Comparison of ENCODE assay signal across 1 cellular context in the genomic region with DNA sequence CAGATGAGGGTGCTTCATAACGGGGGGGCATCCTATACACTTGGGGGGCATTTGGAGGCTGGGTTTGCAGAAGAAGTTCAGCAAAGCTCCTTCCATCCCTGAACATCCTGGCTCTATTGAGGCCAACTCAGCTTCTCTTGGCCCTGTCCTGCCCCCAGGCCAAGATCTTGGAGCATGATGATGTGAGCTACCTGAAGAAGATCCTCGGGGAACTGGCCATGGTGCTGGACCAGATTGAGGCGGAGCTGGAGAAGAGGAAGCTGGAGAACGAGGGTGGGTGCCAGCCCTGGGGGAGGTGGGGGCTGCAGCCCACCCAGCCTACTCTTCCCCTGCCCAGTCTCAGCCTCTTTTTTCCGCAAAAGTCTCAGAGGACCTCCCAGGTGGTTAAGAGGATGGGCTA.
TF ChIP-seq lines count a peak whose summit lies in the region.

No MANE protein-coding gene starts in this region.

TF ChIP-seq in WTC11, 78 proteins besides CTCF, POLR2A, EP300 and RAD21:
- no peak for TF ChIP-seq SMAD3 (CRISPR knock-in tag; IDR thresholded peaks at IDR 0.05; ENCODE audit: borderline replicate concordance)
- TF ChIP-seq ZNF396 (CRISPR knock-in tag; IDR thresholded peaks at IDR 0.05; ENCODE audit: borderline replicate concordance), result no peak
- TF ChIP-seq, protein P1, sequence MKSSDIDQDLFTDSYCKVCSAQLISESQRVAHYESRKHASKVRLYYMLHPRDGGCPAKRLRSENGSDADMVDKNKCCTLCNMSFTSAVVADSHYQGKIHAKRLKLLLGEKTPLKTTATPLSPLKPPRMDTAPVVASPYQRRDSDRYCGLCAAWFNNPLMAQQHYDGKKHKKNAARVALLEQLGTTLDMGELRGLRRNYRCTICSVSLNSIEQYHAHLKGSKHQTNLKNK (CRISPR knock-in tag; IDR thresholded peaks at IDR 0.05), result no peak
- no peak for TF ChIP-seq STAT6 (CRISPR knock-in tag; conservative IDR thresholded peaks at IDR 0.05; ENCODE audit: low read depth)
- no peak for TF ChIP-seq TP53 (CRISPR knock-in tag; IDR thresholded peaks at IDR 0.05)
- TF ChIP-seq IRF2 (CRISPR knock-in tag; IDR thresholded peaks at IDR 0.05; ENCODE audit: borderline replicate concordance, low read depth), result no peak
- TF ChIP-seq ZNF219 (CRISPR knock-in tag; IDR thresholded peaks at IDR 0.05; ENCODE audit: borderline replicate concordance), result no peak
- no peak for TF ChIP-seq PRRX2 (CRISPR knock-in tag; IDR thresholded peaks at IDR 0.05)
- no peak for TF ChIP-seq MAX (CRISPR knock-in tag; IDR thresholded peaks at IDR 0.05)
- TF ChIP-seq ZNF138 (CRISPR knock-in tag; conservative IDR thresholded peaks at IDR 0.05), result no peak
- TF ChIP-seq JAZF1 (CRISPR knock-in tag; IDR thresholded peaks at IDR 0.05), result no peak
- TF ChIP-seq, protein P2, sequence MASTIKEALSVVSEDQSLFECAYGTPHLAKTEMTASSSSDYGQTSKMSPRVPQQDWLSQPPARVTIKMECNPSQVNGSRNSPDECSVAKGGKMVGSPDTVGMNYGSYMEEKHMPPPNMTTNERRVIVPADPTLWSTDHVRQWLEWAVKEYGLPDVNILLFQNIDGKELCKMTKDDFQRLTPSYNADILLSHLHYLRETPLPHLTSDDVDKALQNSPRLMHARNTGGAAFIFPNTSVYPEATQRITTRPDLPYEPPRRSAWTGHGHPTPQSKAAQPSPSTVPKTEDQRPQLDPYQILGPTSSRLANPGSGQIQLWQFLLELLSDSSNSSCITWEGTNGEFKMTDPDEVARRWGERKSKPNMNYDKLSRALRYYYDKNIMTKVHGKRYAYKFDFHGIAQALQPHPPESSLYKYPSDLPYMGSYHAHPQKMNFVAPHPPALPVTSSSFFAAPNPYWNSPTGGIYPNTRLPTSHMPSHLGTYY (CRISPR knock-in tag; IDR thresholded peaks at IDR 0.05), result no peak
- TF ChIP-seq, protein P3, sequence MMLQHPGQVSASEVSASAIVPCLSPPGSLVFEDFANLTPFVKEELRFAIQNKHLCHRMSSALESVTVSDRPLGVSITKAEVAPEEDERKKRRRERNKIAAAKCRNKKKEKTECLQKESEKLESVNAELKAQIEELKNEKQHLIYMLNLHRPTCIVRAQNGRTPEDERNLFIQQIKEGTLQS (CRISPR knock-in tag; conservative IDR thresholded peaks at IDR 0.05), result no peak
- TF ChIP-seq ZNF121 (CRISPR knock-in tag; IDR thresholded peaks at IDR 0.05), result no peak
- no peak for TF ChIP-seq RORB (CRISPR knock-in tag; IDR thresholded peaks at IDR 0.05)
- TF ChIP-seq, protein P4, sequence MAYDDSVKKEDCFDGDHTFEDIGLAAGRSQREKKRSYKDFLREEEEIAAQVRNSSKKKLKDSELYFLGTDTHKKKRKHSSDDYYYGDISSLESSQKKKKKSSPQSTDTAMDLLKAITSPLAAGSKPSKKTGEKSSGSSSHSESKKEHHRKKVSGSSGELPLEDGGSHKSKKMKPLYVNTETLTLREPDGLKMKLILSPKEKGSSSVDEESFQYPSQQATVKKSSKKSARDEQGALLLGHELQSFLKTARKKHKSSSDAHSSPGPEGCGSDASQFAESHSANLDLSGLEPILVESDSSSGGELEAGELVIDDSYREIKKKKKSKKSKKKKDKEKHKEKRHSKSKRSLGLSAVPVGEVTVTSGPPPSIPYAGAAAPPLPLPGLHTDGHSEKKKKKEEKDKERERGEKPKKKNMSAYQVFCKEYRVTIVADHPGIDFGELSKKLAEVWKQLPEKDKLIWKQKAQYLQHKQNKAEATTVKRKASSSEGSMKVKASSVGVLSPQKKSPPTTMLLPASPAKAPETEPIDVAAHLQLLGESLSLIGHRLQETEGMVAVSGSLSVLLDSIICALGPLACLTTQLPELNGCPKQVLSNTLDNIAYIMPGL (CRISPR knock-in tag; IDR thresholded peaks at IDR 0.05), result no peak
- TF ChIP-seq SMAD4 (CRISPR knock-in tag; IDR thresholded peaks at IDR 0.05), result no peak
- TF ChIP-seq HMGA2 (CRISPR knock-in tag; IDR thresholded peaks at IDR 0.05), result no peak
